Comparison of ENCODE assay signal across 2 cellular contexts in genomic region chr12:104752016-104752415, GRCh38.
TF ChIP-seq lines count a peak whose summit lies in the region.

No MANE protein-coding gene starts in this region.

TF ChIP-seq in GM23338, 12 proteins besides CTCF, POLR2A, EP300 and RAD21 (continued from another document):
- TF ChIP-seq ZNF331 (CRISPR knock-in tag; IDR thresholded peaks at IDR 0.05; ENCODE audit: low read depth) (no peak), ETS1 (IDR thresholded peaks at IDR 0.05) (no peak), STAT1 (IDR thresholded peaks at IDR 0.05; ENCODE audit: unreplicated experiment) (no peak), NANOG (IDR thresholded peaks at IDR 0.05; ENCODE audit: borderline replicate concordance) (no peak), POLR2AphosphoS5 (IDR thresholded peaks at IDR 0.05; ENCODE audit: low read depth) (no peak), CREB1 (CRISPR knock-in tag; IDR thresholded peaks at IDR 0.05; ENCODE audit: low read depth) (no peak)

TF ChIP-seq in SK-N-SH, 30 proteins besides CTCF, POLR2A, EP300 and RAD21:
- TF ChIP-seq FOXM1 (IDR thresholded peaks at IDR 0.05; ENCODE audit: low read depth) (no peak), SIN3A (IDR thresholded peaks at IDR 0.05; ENCODE audit: borderline replicate concordance, low read depth, low read length) (no peak), ZBTB33 (IDR thresholded peaks at IDR 0.05; ENCODE audit: borderline replicate concordance, low read depth) (no peak), POLR2AphosphoS5 (IDR thresholded peaks at IDR 0.05; ENCODE audit: low read depth, low read length) (no peak), GATA2 (CRISPR knock-in tag; IDR thresholded peaks at IDR 0.05) (no peak)
